In the genomic region with DNA sequence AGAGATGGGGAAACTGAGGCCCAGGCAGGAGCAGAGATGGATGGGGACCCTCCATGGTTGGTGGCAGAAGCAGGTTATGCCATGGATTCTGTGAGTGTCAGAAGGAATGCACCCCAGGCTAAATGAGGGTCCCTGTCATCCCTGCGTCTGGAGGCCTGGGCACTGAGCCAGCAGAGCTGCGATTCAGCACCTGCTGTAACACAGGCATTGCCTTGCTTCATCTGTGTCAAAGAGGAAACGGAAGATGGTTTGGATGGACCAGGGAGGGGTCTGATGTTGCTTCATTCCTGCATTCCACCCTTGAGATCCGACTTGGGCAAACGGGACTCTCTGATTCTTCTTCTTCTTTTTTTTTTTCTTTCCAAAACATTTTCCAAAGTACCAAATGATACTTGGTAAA, we compare ENCODE assay signal across 1 cellular context.
TF ChIP-seq lines count a peak whose summit lies in the region.

No MANE protein-coding gene starts in this region.

TF ChIP-seq in HEK293, 187 proteins besides CTCF, POLR2A, EP300 and RAD21 (continued from another document):
- TF ChIP-seq, protein P1, sequence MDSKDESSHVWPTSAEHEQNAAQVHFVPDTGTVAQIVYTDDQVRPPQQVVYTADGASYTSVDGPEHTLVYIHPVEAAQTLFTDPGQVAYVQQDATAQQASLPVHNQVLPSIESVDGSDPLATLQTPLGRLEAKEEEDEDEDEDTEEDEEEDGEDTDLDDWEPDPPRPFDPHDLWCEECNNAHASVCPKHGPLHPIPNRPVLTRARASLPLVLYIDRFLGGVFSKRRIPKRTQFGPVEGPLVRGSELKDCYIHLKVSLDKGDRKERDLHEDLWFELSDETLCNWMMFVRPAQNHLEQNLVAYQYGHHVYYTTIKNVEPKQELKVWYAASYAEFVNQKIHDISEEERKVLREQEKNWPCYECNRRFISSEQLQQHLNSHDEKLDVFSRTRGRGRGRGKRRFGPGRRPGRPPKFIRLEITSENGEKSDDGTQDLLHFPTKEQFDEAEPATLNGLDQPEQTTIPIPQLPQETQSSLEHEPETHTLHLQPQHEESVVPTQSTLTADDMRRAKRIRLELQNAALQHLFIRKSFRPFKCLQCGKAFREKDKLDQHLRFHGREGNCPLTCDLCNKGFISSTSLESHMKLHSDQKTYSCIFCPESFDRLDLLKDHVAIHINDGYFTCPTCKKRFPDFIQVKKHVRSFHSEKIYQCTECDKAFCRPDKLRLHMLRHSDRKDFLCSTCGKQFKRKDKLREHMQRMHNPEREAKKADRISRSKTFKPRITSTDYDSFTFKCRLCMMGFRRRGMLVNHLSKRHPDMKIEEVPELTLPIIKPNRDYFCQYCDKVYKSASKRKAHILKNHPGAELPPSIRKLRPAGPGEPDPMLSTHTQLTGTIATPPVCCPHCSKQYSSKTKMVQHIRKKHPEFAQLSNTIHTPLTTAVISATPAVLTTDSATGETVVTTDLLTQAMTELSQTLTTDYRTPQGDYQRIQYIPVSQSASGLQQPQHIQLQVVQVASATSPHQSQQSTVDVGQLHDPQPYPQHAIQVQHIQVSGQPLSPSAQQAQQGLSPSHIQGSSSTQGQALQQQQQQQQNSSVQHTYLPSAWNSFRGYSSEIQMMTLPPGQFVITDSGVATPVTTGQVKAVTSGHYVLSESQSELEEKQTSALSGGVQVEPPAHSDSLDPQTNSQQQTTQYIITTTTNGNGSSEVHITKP (tag by site-specific recombination; IDR thresholded peaks at IDR 0.05) = 0 out of 2 replicates have a peak, but pooled peaks have one; percentile 22
- TF ChIP-seq, protein P2, sequence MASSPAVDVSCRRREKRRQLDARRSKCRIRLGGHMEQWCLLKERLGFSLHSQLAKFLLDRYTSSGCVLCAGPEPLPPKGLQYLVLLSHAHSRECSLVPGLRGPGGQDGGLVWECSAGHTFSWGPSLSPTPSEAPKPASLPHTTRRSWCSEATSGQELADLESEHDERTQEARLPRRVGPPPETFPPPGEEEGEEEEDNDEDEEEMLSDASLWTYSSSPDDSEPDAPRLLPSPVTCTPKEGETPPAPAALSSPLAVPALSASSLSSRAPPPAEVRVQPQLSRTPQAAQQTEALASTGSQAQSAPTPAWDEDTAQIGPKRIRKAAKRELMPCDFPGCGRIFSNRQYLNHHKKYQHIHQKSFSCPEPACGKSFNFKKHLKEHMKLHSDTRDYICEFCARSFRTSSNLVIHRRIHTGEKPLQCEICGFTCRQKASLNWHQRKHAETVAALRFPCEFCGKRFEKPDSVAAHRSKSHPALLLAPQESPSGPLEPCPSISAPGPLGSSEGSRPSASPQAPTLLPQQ (tag by site-specific recombination; IDR thresholded peaks at IDR 0.05) = peak; percentile 81
- TF ChIP-seq, protein P3, sequence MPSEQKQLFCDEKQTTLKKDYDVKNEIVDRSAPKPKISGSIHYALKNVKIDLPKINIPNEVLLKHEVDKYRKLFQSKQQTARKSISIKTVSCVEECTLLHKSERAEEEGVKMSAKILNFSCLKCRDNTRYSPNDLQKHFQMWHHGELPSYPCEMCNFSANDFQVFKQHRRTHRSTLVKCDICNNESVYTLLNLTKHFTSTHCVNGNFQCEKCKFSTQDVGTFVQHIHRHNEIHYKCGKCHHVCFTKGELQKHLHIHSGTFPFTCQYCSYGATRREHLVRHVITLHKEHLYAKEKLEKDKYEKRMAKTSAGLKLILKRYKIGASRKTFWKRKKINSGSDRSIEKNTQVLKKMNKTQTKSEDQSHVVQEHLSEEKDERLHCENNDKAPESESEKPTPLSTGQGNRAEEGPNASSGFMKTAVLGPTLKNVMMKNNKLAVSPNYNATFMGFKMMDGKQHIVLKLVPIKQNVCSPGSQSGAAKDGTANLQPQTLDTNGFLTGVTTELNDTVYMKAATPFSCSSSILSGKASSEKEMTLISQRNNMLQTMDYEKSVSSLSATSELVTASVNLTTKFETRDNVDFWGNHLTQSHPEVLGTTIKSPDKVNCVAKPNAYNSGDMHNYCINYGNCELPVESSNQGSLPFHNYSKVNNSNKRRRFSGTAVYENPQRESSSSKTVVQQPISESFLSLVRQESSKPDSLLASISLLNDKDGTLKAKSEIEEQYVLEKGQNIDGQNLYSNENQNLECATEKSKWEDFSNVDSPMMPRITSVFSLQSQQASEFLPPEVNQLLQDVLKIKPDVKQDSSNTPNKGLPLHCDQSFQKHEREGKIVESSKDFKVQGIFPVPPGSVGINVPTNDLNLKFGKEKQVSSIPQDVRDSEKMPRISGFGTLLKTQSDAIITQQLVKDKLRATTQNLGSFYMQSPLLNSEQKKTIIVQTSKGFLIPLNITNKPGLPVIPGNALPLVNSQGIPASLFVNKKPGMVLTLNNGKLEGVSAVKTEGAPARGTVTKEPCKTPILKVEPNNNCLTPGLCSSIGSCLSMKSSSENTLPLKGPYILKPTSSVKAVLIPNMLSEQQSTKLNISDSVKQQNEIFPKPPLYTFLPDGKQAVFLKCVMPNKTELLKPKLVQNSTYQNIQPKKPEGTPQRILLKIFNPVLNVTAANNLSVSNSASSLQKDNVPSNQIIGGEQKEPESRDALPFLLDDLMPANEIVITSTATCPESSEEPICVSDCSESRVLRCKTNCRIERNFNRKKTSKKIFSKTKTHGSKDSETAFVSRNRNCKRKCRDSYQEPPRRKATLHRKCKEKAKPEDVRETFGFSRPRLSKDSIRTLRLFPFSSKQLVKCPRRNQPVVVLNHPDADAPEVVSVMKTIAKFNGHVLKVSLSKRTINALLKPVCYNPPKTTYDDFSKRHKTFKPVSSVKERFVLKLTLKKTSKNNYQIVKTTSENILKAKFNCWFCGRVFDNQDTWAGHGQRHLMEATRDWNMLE (tag by site-specific recombination; conservative IDR thresholded peaks at IDR 0.05; ENCODE audit: low read depth) = peak; percentile 73
- TF ChIP-seq ZXDB (tag by site-specific recombination; IDR thresholded peaks at IDR 0.05) (no peak), GFI1B (tag by site-specific recombination; IDR thresholded peaks at IDR 0.05) (no peak)
